18 cellular contexts compared by ENCODE assay signal in the genomic region with DNA sequence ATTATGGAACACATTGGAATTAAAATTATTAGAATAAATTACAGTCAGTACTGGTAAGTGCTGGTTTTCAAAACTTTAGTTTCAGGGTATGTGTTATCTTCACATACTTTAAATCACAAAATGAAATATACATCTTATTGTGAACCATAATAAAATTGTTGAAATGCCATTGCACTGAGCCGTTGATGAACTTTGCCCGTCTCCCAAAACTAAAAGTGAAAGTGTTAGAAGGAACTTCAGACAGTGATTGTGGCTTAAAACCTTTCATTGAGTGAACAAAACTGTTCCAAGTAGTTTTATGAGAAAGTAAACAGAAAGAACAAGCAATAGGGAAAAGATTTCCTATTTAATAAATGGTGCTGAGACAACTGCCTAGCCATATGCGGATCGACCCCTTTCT.
A peak's percentile ranks its signal among the peaks of the same experiment; 100 is the strongest.
DNase-seq lines count a peak whose midpoint lies in the region; ATAC-seq, FAIRE-seq and TF ChIP-seq lines count a peak whose summit lies in the region.
"Had no signal": no experiment of that assay in that cellular context is flagged by ENCODE, and none has a peak within 500 bp of the region (broad histone marks: within the 10 kb centered on the region; RNA-seq: fewer than 3 reads in every experiment).

No MANE protein-coding gene starts in this region.

- TF ChIP-seq CTCF in epithelial cell of proximal tubule (conservative IDR thresholded peaks at IDR 0.05; ENCODE audit: low read depth, low read length) (no peak), testis (IDR thresholded peaks at IDR 0.05) (no peak), D721Med (IDR thresholded peaks at IDR 0.05; ENCODE audit: insufficient read depth, missing control alignments) (no peak)

- no peaks in the 10 kb centered on the region for H3K4me1 ChIP-seq in rectal smooth muscle tissue (ENCODE audit: control insufficient read depth, insufficient read depth, low read length)
- no peaks in the 10 kb centered on the region for H3K4me1 ChIP-seq in testis
- H3K4me1 ChIP-seq: gastrocnemius medialis had no signal

- H3K9me3 ChIP-seq in testis: no peaks in the 10 kb centered on the region
- no peaks in the 10 kb centered on the region for H3K9me3 ChIP-seq in T-helper 17 cell (ENCODE audit: control insufficient read depth, low read length, poor library complexity, severe bottlenecking)
- H3K9me3 ChIP-seq: gastrocnemius medialis had no signal

- peak; percentile 62 for ATAC-seq in GM19351 (IDR thresholded peaks at IDR 0.05; ENCODE audit: unreplicated experiment)
- no peak for ATAC-seq in GM21381 (IDR thresholded peaks at IDR 0.05; ENCODE audit: unreplicated experiment)
- no peak for ATAC-seq in T-helper 17 cell
- ATAC-seq: gastrocnemius medialis had no signal

- H3K27me3 Mint-ChIP-seq in T-helper 17 cell: peaks cover 10% of the 10 kb centered on the region
- H3K27me3 Mint-ChIP-seq: activated CD4-positive, alpha-beta T cell treated with anti-CD3 and anti-CD28 coated beads, Interleukin-2, amount 10 ng/mL, durations not matched to agents 7 days and 5 days; memory B cell had no signal

- H3K27me3 ChIP-seq in rectal smooth muscle tissue (ENCODE audit: control insufficient read depth, insufficient read depth, low read length): no peaks in the 10 kb centered on the region
- H3K27me3 ChIP-seq in testis: no peaks in the 10 kb centered on the region
- H3K27me3 ChIP-seq: gastrocnemius medialis had no signal

- H3K27ac Mint-ChIP-seq in T-helper 17 cell: no peak overlapping the region
- H3K27ac Mint-ChIP-seq: activated CD4-positive, alpha-beta T cell treated with anti-CD3 and anti-CD28 coated beads, Interleukin-2, amount 10 ng/mL, durations not matched to agents 7 days and 5 days; memory B cell had no signal

- no peak for FAIRE-seq in D721Med (lab: Jason Lieb, UNC)
- FAIRE-seq: urothelium cell line had no signal

- no peaks in the 10 kb centered on the region for H3K36me3 Mint-ChIP-seq in T-helper 17 cell (ENCODE audit: low read depth)
- H3K36me3 Mint-ChIP-seq: memory B cell had no signal

- H3K4me3 ChIP-seq in epithelial cell of proximal tubule (ENCODE audit: low read depth, low read length) (peak overlapping the region; percentile 11), rectal smooth muscle tissue (ENCODE audit: low read length) (peak overlapping the region; percentile 8), testis (no peak overlapping the region)
- H3K4me3 ChIP-seq: coronary artery, gastrocnemius medialis, SK-N-MC had no signal

- no peak overlapping the region for H3K9ac ChIP-seq in rectal smooth muscle tissue (ENCODE audit: low read length)

- DNase-seq in LHCN-M2 (ENCODE audit: low read depth) (peak; percentile 5), epithelial cell of proximal tubule (ENCODE audit: low read depth) (peak; percentile 23), testis (no peak), T-helper 17 cell (no peak), D721Med (ENCODE audit: insufficient read length, low spot score) (no peak)
- DNase-seq: activated CD4-positive, alpha-beta T cell treated with anti-CD3 and anti-CD28 coated beads, Interleukin-2, amount 10 ng/mL, durations not matched to agents 7 days and 5 days; activated effector memory CD4-positive, alpha-beta T cell treated with anti-CD3 and anti-CD28 coated beads, Interleukin-2, amount 50 U/mL, for 16 hours; DMS153; gastrocnemius medialis; H7; NCI-H524 treated with DMSO at 0.1 percent for 48 hours had no signal

- H3K4me1 Mint-ChIP-seq in T-helper 17 cell: no peaks in the 10 kb centered on the region
- H3K4me1 Mint-ChIP-seq: memory B cell had no signal

- H3K36me3 ChIP-seq in rectal smooth muscle tissue (ENCODE audit: control insufficient read depth, insufficient read depth, low read length) (no peaks in the 10 kb centered on the region), testis (ENCODE audit: low read depth, missing control alignments) (no peaks in the 10 kb centered on the region)
- H3K36me3 ChIP-seq: gastrocnemius medialis had no signal

- 75 to 80% methylated on average over 4 of the region's 4 CpGs for WGBS in testis, 2 donors

- H3K4me3 Mint-ChIP-seq in T-helper 17 cell: no peak overlapping the region
- H3K4me3 Mint-ChIP-seq: activated CD4-positive, alpha-beta T cell treated with anti-CD3 and anti-CD28 coated beads, Interleukin-2, amount 10 ng/mL, durations not matched to agents 7 days and 5 days; memory B cell had no signal

- intact Hi-C loops in testis (cut with DNase I; ENCODE audit: low total_unique reads): no loop called here

- H3K27ac ChIP-seq in rectal smooth muscle tissue (ENCODE audit: low read depth, low read length) (no peak overlapping the region), testis (no peak overlapping the region)
- H3K27ac ChIP-seq: coronary artery, gastrocnemius medialis, SK-N-MC had no signal

- no peak for TF ChIP-seq POLR2A in testis (IDR thresholded peaks at IDR 0.05)

Comparison
In these comparisons a context has a peak if more than half of its experiments do, and no peak if none do; other contexts are left out.
1. DNase-seq: peak in LHCN-M2 (single experiment) and epithelial cell of proximal tubule (single experiment); none in testis (single experiment), T-helper 17 cell (0 of 3) and D721Med (single experiment).
2. H3K4me3 ChIP-seq: peak in epithelial cell of proximal tubule (single experiment) and rectal smooth muscle tissue (single experiment); none in testis (0 of 2).